1 cellular context compared by ENCODE assay signal in the genomic region with DNA sequence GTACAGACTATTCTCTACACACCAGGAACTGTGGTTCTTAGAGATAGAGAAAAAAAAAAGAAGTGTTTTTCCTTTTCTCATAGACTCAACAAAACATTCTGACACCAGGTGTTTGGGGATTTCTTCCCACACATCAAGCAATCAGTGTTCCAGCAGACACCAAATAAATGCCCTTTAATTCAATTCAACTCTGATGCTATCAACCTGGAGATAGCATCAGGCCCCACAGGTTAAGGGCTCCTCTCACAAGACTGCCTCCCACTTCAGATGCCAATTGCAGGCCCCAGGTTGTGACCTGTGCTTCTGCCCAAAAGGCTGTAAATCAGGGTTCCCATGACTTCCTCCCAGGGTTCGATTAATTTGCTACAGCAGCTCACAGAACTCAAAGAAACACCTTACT.
TF ChIP-seq lines count a peak whose summit lies in the region.

No MANE protein-coding gene starts in this region.

TF ChIP-seq in H1, 55 proteins besides CTCF, POLR2A, EP300 and RAD21:
- no peak for TF ChIP-seq SIN3A (conservative IDR thresholded peaks at IDR 0.05 in 1 of 2, IDR thresholded peaks at IDR 0.05 in 1 of 2; ENCODE audit: low read depth in 1 of 2, low read length in 2 of 2)
- no peak for TF ChIP-seq RFX5 (IDR thresholded peaks at IDR 0.05; ENCODE audit: borderline replicate concordance, low read depth, low read length)
- no peak for TF ChIP-seq FOSL1 (IDR thresholded peaks at IDR 0.05; ENCODE audit: insufficient read depth, low read depth, low read length)
- no peak for TF ChIP-seq BRCA1 (IDR thresholded peaks at IDR 0.05; ENCODE audit: low read depth, low read length)
- TF ChIP-seq BACH1 (IDR thresholded peaks at IDR 0.05; ENCODE audit: low read length) = no peak
- no peak for TF ChIP-seq SUZ12 (IDR thresholded peaks at IDR 0.05; ENCODE audit: low read length)
- TF ChIP-seq, protein P1, sequence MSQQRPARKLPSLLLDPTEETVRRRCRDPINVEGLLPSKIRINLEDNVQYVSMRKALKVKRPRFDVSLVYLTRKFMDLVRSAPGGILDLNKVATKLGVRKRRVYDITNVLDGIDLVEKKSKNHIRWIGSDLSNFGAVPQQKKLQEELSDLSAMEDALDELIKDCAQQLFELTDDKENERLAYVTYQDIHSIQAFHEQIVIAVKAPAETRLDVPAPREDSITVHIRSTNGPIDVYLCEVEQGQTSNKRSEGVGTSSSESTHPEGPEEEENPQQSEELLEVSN (IDR thresholded peaks at IDR 0.05) = no peak
